In genomic region chr3:85254738-85255137, GRCh38 we compare ENCODE assay signal across 22 cellular contexts.
"Had no signal": no experiment of that assay in that cellular context is flagged by ENCODE, and none has a peak within 500 bp of the region (broad histone marks: within the 10 kb centered on the region; RNA-seq: fewer than 3 reads in every experiment).

No MANE protein-coding gene starts in this region.

- H3K27me3 Mint-ChIP-seq: activated CD4-positive, alpha-beta memory T cell treated with anti-CD3 and anti-CD28 coated beads for 36 hours; activated naive CD8-positive, alpha-beta T cell treated with anti-CD3 and anti-CD28 coated beads, Interleukin-2, amount 50 U/mL, for 24 hours; brain; effector memory CD8-positive, alpha-beta T cell; naive thymus-derived CD4-positive, alpha-beta T cell had no signal

- H3K27ac ChIP-seq: esophagus squamous epithelium, foreskin keratinocyte, lower lobe of right lung, thoracic aorta, vagina had no signal

- H3K27me3 ChIP-seq: esophagus squamous epithelium, foreskin keratinocyte, vagina had no signal

- H3K9me3 ChIP-seq: esophagus squamous epithelium, lower lobe of right lung, thoracic aorta, vagina had no signal

- H3K4me3 ChIP-seq: esophagus squamous epithelium, lower lobe of right lung, thoracic aorta, vagina had no signal

- H3K36me3 ChIP-seq: esophagus squamous epithelium, lower lobe of right lung, thoracic aorta, vagina had no signal

- H3K4me3 Mint-ChIP-seq: activated CD4-positive, alpha-beta memory T cell treated with anti-CD3 and anti-CD28 coated beads for 36 hours; activated naive CD8-positive, alpha-beta T cell treated with anti-CD3 and anti-CD28 coated beads, Interleukin-2, amount 50 U/mL, for 24 hours; activated T-cell treated with anti-CD3 and anti-CD28 coated beads, Interleukin-2, amount 50 U/mL, for 72 hours; brain; effector memory CD8-positive, alpha-beta T cell; naive thymus-derived CD4-positive, alpha-beta T cell; neural crest cell; T-helper 1 cell treated with Interleukin-12 subunit alpha and Interleukin-12 subunit beta and Interleukin-4 antibody, amounts not matched to agents 30 μg/mL and 1 μg/mL, for 36 hours; type B pancreatic cell had no signal

- H3K4me1 Mint-ChIP-seq: activated naive CD8-positive, alpha-beta T cell treated with anti-CD3 and anti-CD28 coated beads, Interleukin-2, amount 50 U/mL, for 24 hours; naive thymus-derived CD4-positive, alpha-beta T cell had no signal

- DNase-seq: activated CD4-positive, alpha-beta memory T cell treated with anti-CD3 and anti-CD28 coated beads for 36 hours; activated CD4-positive, alpha-beta T cell treated with anti-CD3 and anti-CD28 coated beads for 48 hours; activated CD4-positive, CD25-positive, alpha-beta regulatory T cell; activated gamma-delta T cell; activated naive CD4-positive, alpha-beta T cell treated with anti-CD3 and anti-CD28 coated beads, Interleukin-2, amount 50 U/mL, for 16 hours; activated naive CD8-positive, alpha-beta T cell treated with anti-CD3 and anti-CD28 coated beads, Interleukin-2, amount 50 U/mL, for 24 hours; activated T-cell treated with anti-CD3 and anti-CD28 coated beads, Interleukin-2, amount 50 U/mL, for 72 hours; central memory CD4-positive, alpha-beta T cell; effector memory CD8-positive, alpha-beta T cell; esophagus squamous epithelium; foreskin keratinocyte; lower lobe of right lung; naive thymus-derived CD4-positive, alpha-beta T cell; stimulated activated CD4-positive, alpha-beta T cell treated with anti-CD3 and anti-CD28 coated beads, Interleukin-2, amount 100 ng/mL, for 48 hours; stimulated activated naive CD4-positive, alpha-beta T cell; T1000 had no signal

- H3K36me3 Mint-ChIP-seq: activated CD4-positive, alpha-beta memory T cell treated with anti-CD3 and anti-CD28 coated beads for 36 hours; brain; naive thymus-derived CD4-positive, alpha-beta T cell; type B pancreatic cell had no signal

- H3K4me1 ChIP-seq: esophagus squamous epithelium, foreskin keratinocyte, lower lobe of right lung, vagina had no signal

- H3K27ac Mint-ChIP-seq: activated CD4-positive, alpha-beta memory T cell treated with anti-CD3 and anti-CD28 coated beads for 36 hours; activated naive CD8-positive, alpha-beta T cell treated with anti-CD3 and anti-CD28 coated beads, Interleukin-2, amount 50 U/mL, for 24 hours; activated T-cell treated with anti-CD3 and anti-CD28 coated beads, Interleukin-2, amount 50 U/mL, for 72 hours; effector memory CD8-positive, alpha-beta T cell; naive thymus-derived CD4-positive, alpha-beta T cell; T-helper 1 cell treated with Interleukin-12 subunit alpha and Interleukin-12 subunit beta and Interleukin-4 antibody, amounts not matched to agents 30 μg/mL and 1 μg/mL, for 36 hours; type B pancreatic cell had no signal

- H3K9me3 Mint-ChIP-seq: activated naive CD8-positive, alpha-beta T cell treated with anti-CD3 and anti-CD28 coated beads, Interleukin-2, amount 50 U/mL, for 24 hours; brain; neural crest cell; T-helper 1 cell treated with Interleukin-12 subunit alpha and Interleukin-12 subunit beta and Interleukin-4 antibody, amounts not matched to agents 30 μg/mL and 1 μg/mL, for 36 hours; type B pancreatic cell had no signal
